ENCODE assay signal across 1 cellular context in genomic region chr17:82096709-82097186, GRCh38.
TF ChIP-seq lines count a peak whose summit lies in the region.

No MANE protein-coding gene starts in this region.

TF ChIP-seq in HCT116, 20 proteins besides CTCF, POLR2A, EP300 and RAD21 (continued from another document):
- TF ChIP-seq POLR2AphosphoS5 (IDR thresholded peaks at IDR 0.05; ENCODE audit: low read depth, low read length) (no peak; the same call in 1 of the 2 replicates), ELF1 (IDR thresholded peaks at IDR 0.05; ENCODE audit: borderline replicate concordance, low read depth) (no peak), ZFX (IDR thresholded peaks at IDR 0.05) (no peak), CBX3 (IDR thresholded peaks at IDR 0.05; ENCODE audit: low read depth) (no peak), ATF3 (IDR thresholded peaks at IDR 0.05) (no peak), EZH2phosphoT487 (IDR thresholded peaks at IDR 0.05; ENCODE audit: borderline replicate concordance) (no peak)
